In the genomic region with DNA sequence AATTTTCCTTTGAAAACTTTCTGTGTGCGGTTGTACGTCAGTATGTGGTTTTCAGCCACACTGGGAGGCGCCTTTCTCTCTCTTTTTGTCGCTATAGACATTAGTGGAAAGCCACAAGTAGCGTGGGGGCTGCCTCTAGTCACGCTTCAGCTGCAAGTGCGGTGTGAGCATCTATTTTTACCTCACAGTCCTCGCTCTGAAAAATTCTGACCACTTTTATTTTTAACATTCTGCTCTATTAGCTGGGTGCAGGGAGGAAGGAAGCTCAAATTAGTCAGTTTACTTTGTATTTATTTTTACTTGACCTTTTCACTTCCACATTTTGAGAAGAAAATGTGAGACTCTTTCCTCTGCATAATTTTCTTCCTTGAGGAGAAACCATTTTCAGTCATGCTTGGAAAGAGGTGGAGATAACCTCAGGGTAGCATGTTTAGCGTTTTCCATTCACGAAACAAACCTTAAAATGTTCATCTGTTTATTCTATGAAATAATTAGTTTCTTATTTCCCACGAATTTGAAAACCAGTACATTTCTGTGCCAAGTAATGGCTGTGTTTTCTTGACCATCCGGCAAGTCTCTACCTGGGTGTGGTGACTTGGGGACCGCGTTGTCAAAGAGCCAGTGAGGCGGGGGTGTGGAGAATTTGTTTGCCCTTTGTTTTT, we compare ENCODE assay signal across 9 cellular contexts. TPM values are rescaled to one million over a fixed set of nuclear protein-coding genes. Genes with fewer than 3 reads are reported as not detected.
DNase-seq lines count a peak whose midpoint lies in the region; ATAC-seq, FAIRE-seq and TF ChIP-seq lines count a peak whose summit lies in the region.
"Had no signal": no experiment of that assay in that cellular context is flagged by ENCODE, and none has a peak within 500 bp of the region (broad histone marks: within the 10 kb centered on the region; RNA-seq: fewer than 3 reads in every experiment).

No MANE protein-coding gene starts in this region.

- H3K4me2 ChIP-seq in HepG2 (ENCODE audit: low read depth, low read length) (no peak overlapping the region), PC-3 (ENCODE audit: low read length) (no peak overlapping the region)

- no peaks in the 10 kb centered on the region for H3K9me2 ChIP-seq in PC-3 (replicated peaks; ENCODE audit: low read length)

- ATAC-seq in right lobe of liver (peak; percentile 31 to 69 (median 50)), HepG2 (no peak), HG03175 (IDR thresholded peaks at IDR 0.05; ENCODE audit: unreplicated experiment) (peak; percentile 88), heart left ventricle (peak; percentile 18 to 69 (median 24)), PC-3 (no peak)

- intact Hi-C loops in right lobe of liver (cut with DNase I) (no loop called here), HepG2 (cut with micrococcal nuclease; ENCODE audit: unreplicated experiment) (no loop called here), heart left ventricle (cut with DNase I) (loop anchor here in 3 of 10 donors (5.0 kb wide), 2 partner anchors 33 to 1053 kb away; no protein-coding TSS in a partner anchor), stomach (cut with DNase I; ENCODE audit: low total_unique reads) (no loop called here), PC-3 (cut with micrococcal nuclease) (no loop called here)

- H3K4me3 ChIP-seq in right lobe of liver: no peak overlapping the region
- no peak overlapping the region for H3K4me3 ChIP-seq in HepG2 (replicated peaks in 1 of 3; ENCODE audit: insufficient read depth in 1 of 3, low read depth in 2 of 3, low read length in 3 of 3)
- peak overlapping the region in 9 of 12 donors; percentile 4 to 33 (median 22) for H3K4me3 ChIP-seq in heart left ventricle
- H3K4me3 ChIP-seq in stomach: peak overlapping the region in 2 of 4 donors; percentile 3 to 5
- no peak overlapping the region for H3K4me3 ChIP-seq in PC-3 (ENCODE audit: low read length)
- H3K4me3 ChIP-seq: pancreas had no signal

- peaks cover 13% of the 10 kb centered on the region for H3K36me3 Mint-ChIP-seq in T-helper 2 cell treated with Interferon-gamma antibody and Interleukin-4, amounts not matched to agents 5 μg/mL and 100 μg/mL, for 36 hours (ENCODE audit: low read depth)

- DNase-seq in right lobe of liver: no peak
- no peak for DNase-seq in HepG2 (ENCODE audit: low spot score)
- peak; percentile 53 for DNase-seq in T-helper 2 cell treated with Interferon-gamma antibody and Interleukin-4, amounts not matched to agents 5 μg/mL and 100 μg/mL, for 36 hours (ENCODE audit: low spot score)
- DNase-seq in heart left ventricle: peak in 1 of 5 donors; percentile 48
- DNase-seq in stomach: no peak
- DNase-seq in PC-3: no peak
- DNase-seq in epidermal melanocyte (ENCODE audit: insufficient read length, low spot score): no peak
- DNase-seq: pancreas had no signal

- H3K27ac ChIP-seq in right lobe of liver: peak overlapping the region in 2 of 3 donors; percentile 40 to 55
- no peak overlapping the region for H3K27ac ChIP-seq in HepG2 (ENCODE audit: extremely low read length, insufficient read depth, low read length)
- H3K27ac ChIP-seq in heart left ventricle: peak overlapping the region in 11 of 12 donors; percentile 25 to 83 (median 71)
- peak overlapping the region in 4 of 5 donors; percentile 22 to 69 (median 54) for H3K27ac ChIP-seq in stomach
- H3K27ac ChIP-seq in PC-3 (ENCODE audit: low read length): no peak overlapping the region
- H3K27ac ChIP-seq: pancreas had no signal

- H3K27me3 ChIP-seq in right lobe of liver (no peaks in the 10 kb centered on the region), HepG2 (ENCODE audit: control insufficient read depth in 1 of 2, insufficient read depth in 2 of 2, low read length in 2 of 2) (no peaks in the 10 kb centered on the region), heart left ventricle (no peaks in the 10 kb centered on the region), stomach (no peaks in the 10 kb centered on the region), PC-3 (ENCODE audit: low read length) (no peaks in the 10 kb centered on the region)
- H3K27me3 ChIP-seq: pancreas had no signal

- CTCF ChIA-PET in HepG2 (lab: Yijun Ruan, JAX; ENCODE audit: low intra/inter-chr PET ratio, low total read pairs): no interaction called here
- CTCF ChIA-PET in PC-3 (lab: Charles Lee): interaction anchor here (1.0 kb wide), 1 partner anchor 11 kb away, joined by 6 read pairs; no protein-coding TSS in a partner anchor

- H3K4me1 ChIP-seq in right lobe of liver (no peaks in the 10 kb centered on the region), HepG2 (ENCODE audit: insufficient read depth, low read length) (no peaks in the 10 kb centered on the region), heart left ventricle (peaks cover 6 to 78% (median 70%) of the 10 kb centered on the region in 12 donors), stomach (peaks cover 3 to 78% (median 41%) of the 10 kb centered on the region in 4 donors), PC-3 (ENCODE audit: insufficient read depth, low read length) (no peaks in the 10 kb centered on the region)

- H2AFZ ChIP-seq in HepG2 (ENCODE audit: low read length): no peak overlapping the region
- no peak overlapping the region for H2AFZ ChIP-seq in PC-3 (ENCODE audit: low read length)

- H3F3A ChIP-seq in PC-3 (ENCODE audit: low read length, unreplicated experiment): no peaks in the 10 kb centered on the region

- H4K20me1 ChIP-seq in HepG2 (ENCODE audit: insufficient read depth, low read length): no peaks in the 10 kb centered on the region
- H4K20me1 ChIP-seq in PC-3 (ENCODE audit: low read length): no peaks in the 10 kb centered on the region

- FAIRE-seq in HepG2 (lab: Jason Lieb, UNC): no peak
- FAIRE-seq: pancreas had no signal

- H3K9me3 ChIP-seq in right lobe of liver: no peaks in the 10 kb centered on the region
- no peaks in the 10 kb centered on the region for H3K9me3 ChIP-seq in HepG2 (ENCODE audit: low read length)
- no peaks in the 10 kb centered on the region for H3K9me3 ChIP-seq in heart left ventricle
- no peaks in the 10 kb centered on the region for H3K9me3 ChIP-seq in stomach
- no peaks in the 10 kb centered on the region for H3K9me3 ChIP-seq in PC-3 (ENCODE audit: low read length)
- H3K9me3 ChIP-seq: pancreas had no signal

- no peak for TF ChIP-seq EP300 in HepG2 (IDR thresholded peaks at IDR 0.05; ENCODE audit: low read depth in 2 of 2, low read length in 2 of 2)
- no peak for TF ChIP-seq EP300 in HepG2 (CRISPR knock-in tag; IDR thresholded peaks at IDR 0.05; ENCODE audit: borderline replicate concordance)
- no peak for TF ChIP-seq EP300 in stomach (IDR thresholded peaks at IDR 0.05)

- H3K79me2 ChIP-seq in HepG2 (ENCODE audit: insufficient read depth, low read length) (no peaks in the 10 kb centered on the region), PC-3 (ENCODE audit: low read length) (0 out of 2 replicates have a peak, but pooled peaks cover 13% of the 10 kb centered on the region)

- H3K27ac Mint-ChIP-seq in T-helper 2 cell treated with Interferon-gamma antibody and Interleukin-4, amounts not matched to agents 5 μg/mL and 100 μg/mL, for 36 hours: peak overlapping the region; percentile 76

- no peaks in the 10 kb centered on the region for H3K27me3 Mint-ChIP-seq in T-helper 2 cell treated with Interferon-gamma antibody and Interleukin-4, amounts not matched to agents 5 μg/mL and 100 μg/mL, for 36 hours (ENCODE audit: low read depth)

- H3K9ac ChIP-seq in HepG2 (ENCODE audit: insufficient read depth, low read depth, low read length) (no peak overlapping the region), PC-3 (ENCODE audit: low read length) (no peak overlapping the region)

- POLR2A ChIA-PET in HepG2 (lab: Yijun Ruan, JAX): no interaction called here
- POLR2A ChIA-PET in PC-3 (lab: Charles Lee; ENCODE audit: unreplicated experiment): no interaction called here

- in situ Hi-C loops in HepG2 (cut with HindIII; ENCODE audit: extremely low pct_ligation_motif_present, low pct_unique_long_range_greater_than_20kb): no loop called here

- peaks cover 62% of the 10 kb centered on the region for H3K4me1 Mint-ChIP-seq in T-helper 2 cell treated with Interferon-gamma antibody and Interleukin-4, amounts not matched to agents 5 μg/mL and 100 μg/mL, for 36 hours (ENCODE audit: low read depth)

- H3K4me3 Mint-ChIP-seq in T-helper 2 cell treated with Interferon-gamma antibody and Interleukin-4, amounts not matched to agents 5 μg/mL and 100 μg/mL, for 36 hours: peak overlapping the region; percentile 81

- no peaks in the 10 kb centered on the region for H3K9me3 Mint-ChIP-seq in T-helper 2 cell treated with Interferon-gamma antibody and Interleukin-4, amounts not matched to agents 5 μg/mL and 100 μg/mL, for 36 hours

- H3K36me3 ChIP-seq in right lobe of liver: no peaks in the 10 kb centered on the region
- peaks cover 0 to 1% of the 10 kb centered on the region in 2 experiments; a peak in 2 of 5 replicates for H3K36me3 ChIP-seq in HepG2 (replicated peaks in 1 of 2; ENCODE audit: control insufficient read depth in 1 of 2, insufficient read depth in 2 of 2, low read length in 2 of 2)
- H3K36me3 ChIP-seq in heart left ventricle: peaks cover 0 to 5% (median 0%) of the 10 kb centered on the region in 9 donors
- no peaks in the 10 kb centered on the region for H3K36me3 ChIP-seq in stomach
- no peaks in the 10 kb centered on the region for H3K36me3 ChIP-seq in PC-3 (ENCODE audit: low read depth, low read length)
- H3K36me3 ChIP-seq: pancreas had no signal

- TF ChIP-seq POLR2A in right lobe of liver (IDR thresholded peaks at IDR 0.05) (no peak), HepG2 (IDR thresholded peaks at IDR 0.05; ENCODE audit: insufficient read depth in 1 of 2, low read depth in 2 of 2, low read length in 2 of 2) (no peak), heart left ventricle (IDR thresholded peaks at IDR 0.05) (no peak), stomach (IDR thresholded peaks at IDR 0.05) (no peak)

- BruUV-seq in HepG2 (replicated peaks; lab: Mats Ljungman, UMichigan) (no TSS peak), PC-3 (replicated peaks; lab: Mats Ljungman, UMichigan) (no TSS peak)

- 41% methylated on average over 14 of the region's 15 CpGs for WGBS in right lobe of liver (ENCODE audit: insufficient coverage, low coverage, low lambda C conversion rate, missing lambda C conversion rate)
- 90% methylated on average over 15 of the region's 15 CpGs for WGBS in HepG2 (ENCODE audit: low lambda C conversion rate)
- 25 to 30% (median 27%) methylated on average over 15 of the region's 15 CpGs for WGBS in heart left ventricle, 4 donors
- 42 to 55% (median 52%) methylated on average over 15 of the region's 15 CpGs for WGBS in stomach, 5 donors

- TF ChIP-seq CTCF in right lobe of liver (IDR thresholded peaks at IDR 0.05) (no peak), HepG2 (CRISPR knock-in tag; IDR thresholded peaks at IDR 0.05) (no peak), heart left ventricle (IDR thresholded peaks at IDR 0.05) (no peak), stomach (IDR thresholded peaks at IDR 0.05) (no peak), PC-3 (conservative IDR thresholded peaks at IDR 0.05; ENCODE audit: low read depth, low read length) (no peak)

- no peak for TF ChIP-seq RAD21 in HepG2 (CRISPR knock-in tag; IDR thresholded peaks at IDR 0.05)

RNA-seq across cellular contexts. Expression of a gene that starts 35.6 kb away (rescaled TPM):
- 1 to 10 TPM; 4.7 to 9.9 (median 8.6) TPM for total RNA-seq in right lobe of liver
- 9.2 and 10.0 TPM in 2 replicates for total RNA-seq in HepG2 (2016; rRNA removed; fragmentation: Illumina TruSeq; extraction: Trizol)
- 28.7 and 30.2 TPM in 2 replicates for total RNA-seq in HepG2 (2016; cell fraction: cytosol; rRNA removed; fragmentation: Illumina TruSeq; extraction: Trizol; ENCODE audit: low read depth)
- 7.9 and 11.7 TPM in 2 replicates for total RNA-seq in HepG2 (2016; cell fraction: insoluble cytoplasmic fraction; rRNA removed; fragmentation: Illumina TruSeq; extraction: Trizol)
- total RNA-seq in HepG2 (2016; cell fraction: membrane; rRNA removed; fragmentation: Illumina TruSeq; extraction: Trizol): 20.0 and 20.9 TPM in 2 replicates
- 8.5 and 10.4 TPM in 2 replicates for total RNA-seq in HepG2 (2016; cell fraction: nucleus; rRNA removed; fragmentation: Illumina TruSeq; extraction: Trizol)
- polyA plus RNA-seq in HepG2 (2011; rRNA removed): 6.6 and 7.1 TPM in 2 replicates
- 4.2 and 4.4 TPM in 2 replicates for polyA plus RNA-seq in HepG2 (2011; cell fraction: cytosol; rRNA removed)
- 22.2 and 26.9 TPM in 2 replicates for polyA plus RNA-seq in HepG2 (2011; cell fraction: nucleus; rRNA removed)
- polyA plus RNA-seq in HepG2 (2012): 5.3 and 7.8 TPM in 2 replicates
- 5.5 and 7.0 TPM in 2 replicates for polyA plus RNA-seq in HepG2 (2016; cell fraction: cytosol; fragmentation: Illumina TruSeq; extraction: Trizol; ENCODE audit: low read depth)
- 6.8 and 8.6 TPM in 2 replicates for polyA plus RNA-seq in HepG2 (2016; cell fraction: insoluble cytoplasmic fraction; fragmentation: Illumina TruSeq; extraction: Trizol; ENCODE audit: low read depth)
- polyA plus RNA-seq in HepG2 (2016; cell fraction: membrane; fragmentation: Illumina TruSeq; extraction: Trizol; ENCODE audit: low read depth): 6.8 and 9.8 TPM in 2 replicates
- 23.5 and 27.1 TPM in 2 replicates for polyA plus RNA-seq in HepG2 (2016; cell fraction: nucleus; fragmentation: Illumina TruSeq; extraction: Trizol; ENCODE audit: insufficient read depth, low read depth)
- 15.4 and 123 TPM in 2 replicates for polyA minus RNA-seq in HepG2 (2011; rRNA and poly(A)+ RNA removed; ENCODE audit: low replicate concordance)
- 7.9 and 8.5 TPM in 2 replicates for polyA minus RNA-seq in HepG2 (2011; cell fraction: cytosol; rRNA and poly(A)+ RNA removed)
- 16.2 and 17.0 TPM in 2 replicates for polyA minus RNA-seq in HepG2 (2011; cell fraction: nucleus; rRNA and poly(A)+ RNA removed)
- 10 to 100 TPM in 8 of 9 donors, 1 to 10 TPM in 1; 6.9 to 16.3 (median 12.1) TPM for total RNA-seq in heart left ventricle
- polyA plus RNA-seq in heart left ventricle: 10 to 100 TPM in 1 of 2 donors, 1 to 10 TPM in 1; 8.9 to 11.5 TPM
- total RNA-seq in stomach: 10 to 100 TPM in 4 of 5 donors, 1 to 10 TPM in 1; 3.2 to 33.9 (median 28.8) TPM
- 1 to 10 TPM; 5.9 to 6.7 (median 6.6) TPM for polyA plus RNA-seq in stomach
- total RNA-seq in PC-3 (2014; rRNA removed): 14.1 and 21.0 TPM in 2 replicates

Comparison
In these comparisons a context has a peak if more than half of its experiments do, and no peak if none do; other contexts are left out.
1. ATAC-seq: peak in right lobe of liver (4 of 4), HG03175 (single experiment) and heart left ventricle (4 of 4); none in HepG2 (single experiment) and PC-3 (single experiment).
2. H3K27ac ChIP-seq: peak in right lobe of liver (2 of 3), heart left ventricle (11 of 12) and stomach (4 of 5); none in HepG2 (single experiment) and PC-3 (single experiment).
3. H3K4me3 ChIP-seq: peak in heart left ventricle (9 of 12); none in right lobe of liver (0 of 3), HepG2 (0 of 3) and PC-3 (single experiment).